22 cellular contexts compared by ENCODE assay signal in genomic region chr1:99464738-99465137, GRCh38.
"Had no signal": no experiment of that assay in that cellular context is flagged by ENCODE, and none has a peak within 500 bp of the region (broad histone marks: within the 10 kb centered on the region; RNA-seq: fewer than 3 reads in every experiment).

No MANE protein-coding gene starts in this region.

- H3K9ac ChIP-seq: neural progenitor cell, parathyroid adenoma had no signal

- ATAC-seq: natural killer cell; psoas muscle; right lobe of liver; stimulated activated naive B cell treated with anti-CD40 and anti-IgM and Interleukin-4, amounts not matched to agents 10 μg/mL and 1 μg/mL and 100 μg/mL, for 72 hours; stimulated activated naive CD8-positive, alpha-beta T cell treated with anti-CD3 and anti-CD28 coated beads, Interleukin-15, Interleukin-2, amounts not matched to agents 100 U/mL and 50 U/mL, for 24 hours had no signal

- H3K79me2 ChIP-seq: parathyroid adenoma had no signal

- H2AFZ ChIP-seq: neural progenitor cell, parathyroid adenoma had no signal

- H3K4me2 ChIP-seq: neural progenitor cell had no signal

- H3K4me1 ChIP-seq: left ventricle myocardium inferior, neural progenitor cell, parathyroid adenoma, psoas muscle, right lobe of liver, stomach, tibial artery, uterus had no signal

- H3K4me3 ChIP-seq: left ventricle myocardium inferior, neural progenitor cell, psoas muscle, right lobe of liver, stomach, thoracic aorta, tibial artery, uterus had no signal

- H3K27ac ChIP-seq: left ventricle myocardium inferior, neural progenitor cell, neutrophil, parathyroid adenoma, psoas muscle, right lobe of liver, stomach, thoracic aorta, tibial artery, uterus had no signal

- H3K9me3 ChIP-seq: left ventricle myocardium inferior, neutrophil, psoas muscle, right lobe of liver, stomach, thoracic aorta, tibial artery, uterus had no signal

- DNase-seq: hypothalamus; immature natural killer cell; left ventricle myocardium inferior; naive B cell; natural killer cell; nephron progenitor cell; occipital lobe; psoas muscle; right lobe of liver; stimulated activated CD4-positive, alpha-beta T cell treated with anti-CD3 and anti-CD28 coated beads, Interleukin-12 subunit alpha, Interleukin-12 subunit beta, amount 100 ng/mL, for 4 hours; stimulated activated CD4-positive, alpha-beta T cell treated with anti-CD3 and anti-CD28 coated beads, Interleukin-15, amount 100 ng/mL, for 24 hours; stimulated activated CD4-positive, alpha-beta T cell treated with anti-CD3 and anti-CD28 coated beads, Interleukin-2, amount 100 ng/mL, for 24 hours; stimulated activated CD4-positive, alpha-beta T cell treated with anti-CD3 and anti-CD28 coated beads, Interleukin-4, amount 100 ng/mL, for 1 hour; stimulated activated naive B cell treated with anti-CD40 and anti-IgM and Interleukin-4, amounts not matched to agents 10 μg/mL and 1 μg/mL and 100 μg/mL, for 72 hours; stimulated activated naive CD8-positive, alpha-beta T cell treated with anti-CD3 and anti-CD28 coated beads, Interleukin-15, Interleukin-2, amounts not matched to agents 100 U/mL and 50 U/mL, for 24 hours; stomach; tibial artery; uterus had no signal

- H3K27me3 ChIP-seq: neural progenitor cell, neutrophil, right lobe of liver, stomach, tibial artery, uterus had no signal

- H3K36me3 ChIP-seq: left ventricle myocardium inferior, neural progenitor cell, neutrophil, right lobe of liver, stomach, thoracic aorta, tibial artery, uterus had no signal
